In genomic region chr12:95701722-95702418, GRCh38 we compare ENCODE assay signal across 22 cellular contexts.
DNase-seq lines count a peak whose midpoint lies in the region; ATAC-seq and TF ChIP-seq lines count a peak whose summit lies in the region.
"Had no signal": no experiment of that assay in that cellular context is flagged by ENCODE, and none has a peak within 500 bp of the region (broad histone marks: within the 10 kb centered on the region; RNA-seq: fewer than 3 reads in every experiment).

No MANE protein-coding gene starts in this region.

- POLR2A ChIA-PET in RWPE1 (lab: Yijun Ruan, JAX; ENCODE audit: low non-redundant PET): no interaction called here

- peak overlapping the region; percentile 71 for H3K27ac ChIP-seq in left ventricle myocardium inferior (replicated peaks)
- H3K27ac ChIP-seq in RWPE1: no peak overlapping the region
- peak overlapping the region; percentile 39 for H3K27ac ChIP-seq in foreskin keratinocyte
- H3K27ac ChIP-seq: BLaER1, transverse colon had no signal

- CTCF ChIA-PET in RWPE1 (lab: Yijun Ruan, JAX): no interaction called here

- intact Hi-C loops in left ventricle myocardium inferior (cut with micrococcal nuclease): no loop called here
- intact Hi-C loops in left cardiac atrium (cut with DNase I): no loop called here

- H3K4me1 ChIP-seq in left ventricle myocardium inferior (peaks cover 63% of the 10 kb centered on the region), foreskin keratinocyte (peaks cover 14% of the 10 kb centered on the region)
- H3K4me1 ChIP-seq: BLaER1, gastrocnemius medialis, transverse colon had no signal

- H3K9me3 ChIP-seq in left ventricle myocardium inferior (replicated peaks): no peaks in the 10 kb centered on the region
- H3K9me3 ChIP-seq: BLaER1, gastrocnemius medialis, transverse colon had no signal

- no peaks in the 10 kb centered on the region for H3K27me3 ChIP-seq in left ventricle myocardium inferior (ENCODE audit: low read depth)
- no peaks in the 10 kb centered on the region for H3K27me3 ChIP-seq in foreskin keratinocyte
- H3K27me3 ChIP-seq: BLaER1, gastrocnemius medialis, transverse colon had no signal

- TF ChIP-seq CTCF in left ventricle myocardium inferior (IDR thresholded peaks at IDR 0.05; ENCODE audit: borderline replicate concordance) (no peak), RWPE1 (conservative IDR thresholded peaks at IDR 0.05; ENCODE audit: low read depth) (no peak), foreskin keratinocyte (conservative IDR thresholded peaks at IDR 0.05) (no peak), GM20000 (IDR thresholded peaks at IDR 0.05; ENCODE audit: extremely low read depth, missing control alignments) (no peak)

- no peak for ATAC-seq in left cardiac atrium
- peak; percentile 72 for ATAC-seq in foreskin keratinocyte
- ATAC-seq: activated CD4-positive, alpha-beta T cell treated with anti-CD3 and anti-CD28 coated beads for 36 hours; K562; stimulated activated naive CD8-positive, alpha-beta T cell treated with anti-CD3 and anti-CD28 coated beads, Interleukin-15, amount 100 ng/mL, for 72 hours had no signal

- no peak overlapping the region for H3K4me3 ChIP-seq in left ventricle myocardium inferior
- H3K4me3 ChIP-seq: BLaER1, gastrocnemius medialis, K562, transverse colon had no signal

- H3K36me3 ChIP-seq in left ventricle myocardium inferior: peaks cover 11% of the 10 kb centered on the region
- H3K36me3 ChIP-seq: BLaER1, gastrocnemius medialis, transverse colon had no signal

- DNase-seq in left ventricle myocardium inferior (no peak), left cardiac atrium (no peak), RWPE1 (ENCODE audit: low spot score) (peak; percentile 66), foreskin keratinocyte (peak; percentile 82 to 93), GM20000 (ENCODE audit: low spot score) (no peak), NCI-H345 treated with DMSO at 0.1 percent for 48 hours (lab: John Stamatoyannopoulos, UW; ENCODE audit: unreplicated experiment) (no peak), cortex of kidney (lab: John Stamatoyannopoulos, UW) (no peak)
- no peak for DNase-seq in activated naive CD4-positive, alpha-beta T cell treated with Interleukin-2 at 50 U/mL for 16 hours
- DNase-seq: activated CD4-positive, alpha-beta T cell treated with anti-CD3 and anti-CD28 coated beads for 36 hours; activated naive CD4-positive, alpha-beta T cell treated with anti-CD3 and anti-CD28 coated beads, Interleukin-2, amount 50 U/mL, for 16 hours; activated T-cell treated with anti-CD3 and anti-CD28 coated beads, Interleukin-2, amount 50 U/mL, for 48 hours; H9; islet precursor cell; MV-4-11; nucleus accumbens; retina; SIG-M5; stimulated activated naive CD8-positive, alpha-beta T cell treated with anti-CD3 and anti-CD28 coated beads, Interleukin-15, amount 100 ng/mL, for 72 hours; transverse colon had no signal

Comparison
In these comparisons a context has a peak if more than half of its experiments do, and no peak if none do; other contexts are left out.
1. DNase-seq: peak in RWPE1 (single experiment) and foreskin keratinocyte (2 of 2); none in left ventricle myocardium inferior (single experiment), left cardiac atrium (single experiment), GM20000 (single experiment), NCI-H345 treated with DMSO at 0.1 percent for 48 hours (single experiment), activated naive CD4-positive, alpha-beta T cell treated with Interleukin-2 at 50 U/mL for 16 hours (single experiment) and cortex of kidney (single experiment).